ENCODE assay signal across 1 cellular context in the genomic region with DNA sequence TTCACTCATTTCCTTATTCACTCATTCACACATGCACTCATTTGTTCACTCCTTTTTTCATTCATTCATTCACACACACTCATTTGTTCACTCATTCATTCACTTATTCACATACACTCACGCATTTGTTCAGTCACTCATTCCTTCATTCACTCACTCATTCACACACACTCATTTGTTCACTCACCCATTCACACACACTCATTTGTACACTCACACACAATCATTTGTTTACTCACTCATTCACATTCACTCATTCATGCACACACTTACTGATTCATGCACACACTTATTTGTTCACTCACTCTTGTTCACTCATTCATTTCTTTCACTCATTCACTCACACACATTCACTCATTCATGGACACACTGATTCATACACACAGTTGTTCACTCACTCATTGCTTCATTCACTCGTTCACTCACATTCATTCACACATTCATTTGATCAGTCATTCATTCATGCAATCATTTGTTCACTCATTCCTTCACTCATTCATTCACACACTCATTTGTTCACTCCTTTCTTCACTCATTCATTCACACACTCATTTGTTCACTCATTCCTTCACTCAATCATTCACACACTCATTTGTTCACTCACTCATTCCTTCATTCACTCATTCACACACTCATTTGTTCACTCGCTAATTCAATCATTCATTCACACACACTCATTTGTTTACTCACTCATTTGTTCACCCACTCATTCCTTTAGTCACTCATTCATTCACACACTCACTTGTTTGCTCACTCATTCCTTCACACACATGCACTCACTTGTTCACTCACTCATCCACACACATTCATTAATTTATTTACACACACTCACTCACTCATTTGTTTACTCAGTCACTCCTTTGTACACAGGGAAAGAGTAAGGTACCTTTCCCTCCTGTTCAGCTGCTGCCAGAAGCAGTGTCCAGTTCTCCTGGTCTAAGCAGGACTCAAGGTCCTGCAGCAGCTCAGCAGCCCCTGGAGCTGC.
TF ChIP-seq lines count a peak whose summit lies in the region.

No MANE protein-coding gene starts in this region.

TF ChIP-seq in HEK293, 187 proteins besides CTCF, POLR2A, EP300 and RAD21 (continued from another document):
- TF ChIP-seq, protein P1, sequence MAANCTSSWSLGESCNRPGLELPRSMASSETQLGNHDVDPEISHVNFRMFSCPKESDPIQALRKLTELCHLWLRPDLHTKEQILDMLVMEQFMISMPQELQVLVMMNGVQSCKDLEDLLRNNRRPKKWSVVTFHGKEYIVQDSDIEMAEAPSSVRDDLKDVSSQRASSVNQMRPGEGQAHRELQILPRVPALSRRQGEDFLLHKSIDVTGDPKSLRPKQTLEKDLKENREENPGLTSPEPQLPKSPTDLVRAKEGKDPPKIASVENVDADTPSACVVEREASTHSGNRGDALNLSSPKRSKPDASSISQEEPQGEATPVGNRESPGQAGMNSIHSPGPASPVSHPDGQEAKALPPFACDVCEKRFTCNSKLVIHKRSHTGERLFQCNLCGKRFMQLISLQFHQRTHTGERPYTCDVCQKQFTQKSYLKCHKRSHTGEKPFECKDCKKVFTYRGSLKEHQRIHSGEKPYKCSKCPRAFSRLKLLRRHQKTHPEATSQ (tag by site-specific recombination; IDR thresholded peaks at IDR 0.05), result peak; percentile 82; the same call in 1 of the 2 replicates
- TF ChIP-seq ZNF24 (tag by site-specific recombination; IDR thresholded peaks at IDR 0.05) (peak; percentile 93), ZNF549 (tag by site-specific recombination; IDR thresholded peaks at IDR 0.05) (no peak), TCF7L2 (IDR thresholded peaks at IDR 0.05; ENCODE audit: borderline replicate concordance, low read depth, low read length) (no peak), ZNF155 (tag by site-specific recombination; IDR thresholded peaks at IDR 0.05) (no peak), ZNF473 (tag by site-specific recombination; IDR thresholded peaks at IDR 0.05) (0 out of 2 replicates have a peak, but pooled peaks have one; percentile 54)
TF ChIP-seq in HEK293: peak in this region for 8.
